11 cellular contexts compared by ENCODE assay signal in genomic region chr4:26723216-26723615, GRCh38.
DNase-seq lines count a peak whose midpoint lies in the region; ATAC-seq lines count a peak whose summit lies in the region.
"Had no signal": no experiment of that assay in that cellular context is flagged by ENCODE, and none has a peak within 500 bp of the region (broad histone marks: within the 10 kb centered on the region; RNA-seq: fewer than 3 reads in every experiment).

No MANE protein-coding gene starts in this region.

- peaks cover 15 to 33% of the 10 kb centered on the region in 2 donors for H3K4me1 Mint-ChIP-seq in effector memory CD8-positive, alpha-beta T cell (ENCODE audit: low read depth in 2 of 2)

- no peaks in the 10 kb centered on the region for H3K27me3 ChIP-seq in aorta (ENCODE audit: control insufficient read depth in 1 of 2, insufficient read depth in 2 of 2, low read length in 1 of 2)

- H3K9me3 ChIP-seq in aorta (ENCODE audit: control insufficient read depth, low read length), result no peaks in the 10 kb centered on the region

- no peaks in the 10 kb centered on the region for H3K27me3 Mint-ChIP-seq in effector memory CD8-positive, alpha-beta T cell

- peaks cover 2 to 5% of the 10 kb centered on the region in 2 donors for H3K36me3 ChIP-seq in aorta (ENCODE audit: control insufficient read depth in 1 of 2, insufficient read depth in 2 of 2, low read length in 1 of 2)

- intact Hi-C loops in aorta (cut with DNase I), result no loop called here

- H3K4me3 Mint-ChIP-seq in effector memory CD8-positive, alpha-beta T cell, result peak overlapping the region; percentile 30 to 40

- H3K4me1 ChIP-seq in aorta (ENCODE audit: control insufficient read depth in 1 of 2, insufficient read depth in 2 of 2, low read length in 2 of 2), result no peaks in the 10 kb centered on the region

- no peaks in the 10 kb centered on the region for H3K36me3 Mint-ChIP-seq in effector memory CD8-positive, alpha-beta T cell (ENCODE audit: insufficient read depth)

- no peak overlapping the region for H3K27ac ChIP-seq in aorta (ENCODE audit: low read depth in 1 of 2, low read length in 2 of 2)

- WGBS in aorta, 2 donors, result 97 to 100% methylated on average over 1 of the region's 1 CpG

- peak overlapping the region; percentile 6 to 36 for H3K27ac Mint-ChIP-seq in effector memory CD8-positive, alpha-beta T cell

- H3K4me3 ChIP-seq in aorta (ENCODE audit: low read length in 2 of 2), result no peak overlapping the region

- ATAC-seq in GM18861 (IDR thresholded peaks at IDR 0.05; ENCODE audit: unreplicated experiment), result peak; percentile 95
- ATAC-seq in GM21515 (IDR thresholded peaks at IDR 0.05; ENCODE audit: unreplicated experiment), result peak; percentile 80
- peak; percentile 94 for ATAC-seq in HG03135 (IDR thresholded peaks at IDR 0.05; ENCODE audit: unreplicated experiment)
- peak; percentile 94 for ATAC-seq in effector memory CD8-positive, alpha-beta T cell (replicated peaks)
- ATAC-seq in aorta (ENCODE audit: low FRiP score), result no peak

- peak; percentile 26 to 34 (median 28) for DNase-seq in effector memory CD8-positive, alpha-beta T cell
- DNase-seq in HK-2 (ENCODE audit: unreplicated experiment) (no peak), mesenteric fat pad (ENCODE audit: low spot score) (no peak), NCI-H524 (lab: John Stamatoyannopoulos, UW) (no peak), aorta (no peak)
- DNase-seq: activated naive CD4-positive, alpha-beta T cell; effector CD8-positive, alpha-beta T cell; NCI-H524 treated with DMSO at 0.1 percent for 48 hours had no signal

- H3K9me3 Mint-ChIP-seq in effector memory CD8-positive, alpha-beta T cell, result no peaks in the 10 kb centered on the region

Comparison
In these comparisons a context has a peak if more than half of its experiments do, and no peak if none do; other contexts are left out.
1. DNase-seq: peak in effector memory CD8-positive, alpha-beta T cell (3 of 3); none in HK-2 (single experiment), mesenteric fat pad (single experiment), NCI-H524 (0 of 2) and aorta (0 of 2).